ENCODE assay signal across 9 cellular contexts in the genomic region with DNA sequence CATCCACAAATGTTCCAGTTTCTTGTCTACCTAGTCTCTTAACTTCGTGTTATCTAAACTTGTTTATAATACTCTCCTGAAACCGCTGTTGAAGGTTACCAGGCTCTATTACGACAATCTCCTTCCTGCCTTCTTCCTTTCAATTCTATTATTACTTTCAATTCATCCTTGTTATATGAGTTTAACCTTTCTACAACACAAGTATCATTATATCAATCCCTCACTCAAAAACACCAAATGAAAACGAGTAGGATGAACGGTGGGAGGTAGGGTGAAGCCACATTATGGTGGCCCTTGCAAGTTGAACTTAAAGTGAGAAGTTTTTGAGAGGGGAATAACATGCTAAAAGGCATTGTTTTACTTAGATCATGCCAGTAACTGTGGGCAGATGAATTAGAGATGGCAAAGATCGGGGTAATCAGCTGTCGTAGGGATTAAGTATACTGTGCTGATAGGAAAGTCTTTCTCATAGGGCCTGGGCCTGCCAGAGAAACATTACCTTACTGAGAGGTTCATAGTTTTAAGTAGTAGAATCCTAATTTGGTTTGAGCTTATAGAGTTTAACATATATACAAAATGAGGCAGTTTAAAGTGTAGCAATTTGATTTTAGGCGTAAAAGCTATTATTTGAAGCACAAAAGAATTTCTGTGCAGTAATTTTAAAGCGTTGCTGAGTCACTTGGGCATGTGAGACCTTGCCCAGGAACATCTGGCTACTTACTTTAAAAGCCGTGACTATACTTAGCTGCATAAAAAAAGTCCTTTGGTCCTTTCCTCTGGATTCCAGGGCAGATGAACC. TPM values are rescaled to one million over a fixed set of nuclear protein-coding genes. Genes with fewer than 3 reads are reported as not detected.
DNase-seq lines count a peak whose midpoint lies in the region; ATAC-seq lines count a peak whose summit lies in the region.
"Had no signal": no experiment of that assay in that cellular context is flagged by ENCODE, and none has a peak within 500 bp of the region (broad histone marks: within the 10 kb centered on the region; RNA-seq: fewer than 3 reads in every experiment).

No MANE protein-coding gene starts in this region.

- H3K9me3 ChIP-seq in naive thymus-derived CD4-positive, alpha-beta T cell (ENCODE audit: control insufficient read depth in 2 of 3, low read length in 3 of 3), result no peaks in the 10 kb centered on the region
- H3K9me3 ChIP-seq: thoracic aorta had no signal

- H3K36me3 Mint-ChIP-seq in activated T-helper 1 cell treated with anti-CD3 and anti-CD28 coated beads, Interleukin-12 subunit alpha, Interleukin-12 subunit beta, Interleukin-2, Interleukin-4 antibody, amounts not matched to agents 30 ng/mL and 10 ng/mL and 1 ng/mL, durations not matched to agents 14 hours and 24 hours and 36 hours (ENCODE audit: low read depth), result peaks cover 2% of the 10 kb centered on the region
- H3K36me3 Mint-ChIP-seq in naive thymus-derived CD4-positive, alpha-beta T cell, result peaks cover 0 to 3% (median 0%) of the 10 kb centered on the region in 5 donors

- no peaks in the 10 kb centered on the region for H3K27me3 ChIP-seq in naive thymus-derived CD4-positive, alpha-beta T cell (ENCODE audit: control insufficient read depth in 2 of 2, insufficient read depth in 2 of 2, low read length in 2 of 2)

- in situ Hi-C loops in KBM-7 (cut with MboI; ENCODE audit: low pct_unique_long_range_greater_than_20kb, low sequenced_read_pairs), result no loop called here

- no peaks in the 10 kb centered on the region for H3K9me3 Mint-ChIP-seq in activated T-helper 1 cell treated with anti-CD3 and anti-CD28 coated beads, Interleukin-12 subunit alpha, Interleukin-12 subunit beta, Interleukin-2, Interleukin-4 antibody, amounts not matched to agents 30 ng/mL and 10 ng/mL and 1 ng/mL, durations not matched to agents 14 hours and 24 hours and 36 hours
- H3K9me3 Mint-ChIP-seq in naive thymus-derived CD4-positive, alpha-beta T cell, result no peaks in the 10 kb centered on the region

- H3K4me3 Mint-ChIP-seq in activated T-helper 1 cell treated with anti-CD3 and anti-CD28 coated beads, Interleukin-12 subunit alpha, Interleukin-12 subunit beta, Interleukin-2, Interleukin-4 antibody, amounts not matched to agents 30 ng/mL and 10 ng/mL and 1 ng/mL, durations not matched to agents 14 hours and 24 hours and 36 hours, result peak overlapping the region; percentile 5
- H3K4me3 Mint-ChIP-seq in naive thymus-derived CD4-positive, alpha-beta T cell, result peak overlapping the region; percentile 0 to 85 (median 52)

- ATAC-seq in naive thymus-derived CD4-positive, alpha-beta T cell, result no peak
- ATAC-seq in HG02840 (IDR thresholded peaks at IDR 0.05; ENCODE audit: low FRiP score, unreplicated experiment) (no peak), GM19035 (IDR thresholded peaks at IDR 0.05; ENCODE audit: unreplicated experiment) (no peak)

- H3K4me1 ChIP-seq in naive thymus-derived CD4-positive, alpha-beta T cell (ENCODE audit: control insufficient read depth in 2 of 2, insufficient read depth in 2 of 2, low read length in 2 of 2), result peaks cover 25 to 27% of the 10 kb centered on the region in 2 donors

- peak; percentile 87 for DNase-seq in DMS 273 treated with DMSO at 0.1 percent for 48 hours (lab: John Stamatoyannopoulos, UW)
- DNase-seq in KBM-7, result peak; percentile 40
- no peak for DNase-seq in activated T-helper 1 cell treated with anti-CD3 and anti-CD28 coated beads, Interleukin-12 subunit alpha, Interleukin-12 subunit beta, Interleukin-2, Interleukin-4 antibody, amounts not matched to agents 30 ng/mL and 10 ng/mL and 1 ng/mL, durations not matched to agents 14 hours and 24 hours and 36 hours (ENCODE audit: low spot score)
- DNase-seq in naive thymus-derived CD4-positive, alpha-beta T cell, result peak in 5 of 9 donors; percentile 10 to 30 (median 15)
- DNase-seq in germinal center (ENCODE audit: low spot score), result no peak
- DNase-seq in COLO668 (lab: John Stamatoyannopoulos, UW; ENCODE audit: unreplicated experiment), result no peak

- H3K4me3 ChIP-seq in naive thymus-derived CD4-positive, alpha-beta T cell (ENCODE audit: low read length), result peak overlapping the region; percentile 3
- H3K4me3 ChIP-seq: thoracic aorta had no signal

- CTCF ChIA-PET in naive thymus-derived CD4-positive, alpha-beta T cell (lab: Charles Lee), result interaction anchor here (0.6 to 1.3 kb wide), 4 partner anchors 24 to 65 kb away, joined by 3 to 4 read pairs (median 3); no protein-coding TSS in a partner anchor

- no peaks in the 10 kb centered on the region for H3K27me3 Mint-ChIP-seq in activated T-helper 1 cell treated with anti-CD3 and anti-CD28 coated beads, Interleukin-12 subunit alpha, Interleukin-12 subunit beta, Interleukin-2, Interleukin-4 antibody, amounts not matched to agents 30 ng/mL and 10 ng/mL and 1 ng/mL, durations not matched to agents 14 hours and 24 hours and 36 hours (ENCODE audit: insufficient read depth)
- no peaks in the 10 kb centered on the region for H3K27me3 Mint-ChIP-seq in naive thymus-derived CD4-positive, alpha-beta T cell

- H3K36me3 ChIP-seq in naive thymus-derived CD4-positive, alpha-beta T cell (ENCODE audit: control insufficient read depth in 2 of 3, insufficient read depth in 3 of 3, low read length in 3 of 3), result peaks cover 0 to 5% (median 0%) of the 10 kb centered on the region in 3 experiments
- H3K36me3 ChIP-seq: thoracic aorta had no signal

- intact Hi-C loops in activated T-helper 1 cell treated with anti-CD3 and anti-CD28 coated beads, Interleukin-12 subunit alpha, Interleukin-12 subunit beta, Interleukin-2, Interleukin-4 antibody, amounts not matched to agents 30 ng/mL and 10 ng/mL and 1 ng/mL, durations not matched to agents 14 hours and 24 hours and 36 hours (cut with micrococcal nuclease), result loop anchor here (5.0 kb wide), 1 partner anchor 1904 kb away; a partner anchor contains a TSS
- intact Hi-C loops in naive thymus-derived CD4-positive, alpha-beta T cell (cut with micrococcal nuclease), result loop anchor here in 1 of 2 donors (2.0 to 5.0 kb wide), 2 partner anchors 14 to 216 kb away; no protein-coding TSS in a partner anchor

- peak overlapping the region; percentile 85 for H3K27ac Mint-ChIP-seq in activated T-helper 1 cell treated with anti-CD3 and anti-CD28 coated beads, Interleukin-12 subunit alpha, Interleukin-12 subunit beta, Interleukin-2, Interleukin-4 antibody, amounts not matched to agents 30 ng/mL and 10 ng/mL and 1 ng/mL, durations not matched to agents 14 hours and 24 hours and 36 hours
- H3K27ac Mint-ChIP-seq in naive thymus-derived CD4-positive, alpha-beta T cell, result peak overlapping the region; percentile 60 to 94 (median 88)

- POLR2A ChIA-PET in naive thymus-derived CD4-positive, alpha-beta T cell (lab: Charles Lee), result interaction anchor here (0.9 to 2.5 kb wide), 9 partner anchors 9 to 128 kb away, joined by 3 to 17 read pairs (median 5); a partner anchor contains a TSS

- peak overlapping the region; percentile 67 for H3K27ac ChIP-seq in naive thymus-derived CD4-positive, alpha-beta T cell (ENCODE audit: low read depth, low read length)

- peaks cover 40% of the 10 kb centered on the region for H3K4me1 Mint-ChIP-seq in activated T-helper 1 cell treated with anti-CD3 and anti-CD28 coated beads, Interleukin-12 subunit alpha, Interleukin-12 subunit beta, Interleukin-2, Interleukin-4 antibody, amounts not matched to agents 30 ng/mL and 10 ng/mL and 1 ng/mL, durations not matched to agents 14 hours and 24 hours and 36 hours (ENCODE audit: low read depth)
- H3K4me1 Mint-ChIP-seq in naive thymus-derived CD4-positive, alpha-beta T cell, result peaks cover 26 to 46% (median 38%) of the 10 kb centered on the region in 7 donors

RNA-seq across cellular contexts. Expression of a gene that starts 3.4 kb away (rescaled TPM):
- 20.2 and 20.6 TPM in 2 replicates for total RNA-seq in activated T-helper 1 cell treated with anti-CD3 and anti-CD28 coated beads, Interleukin-12 subunit alpha, Interleukin-12 subunit beta, Interleukin-2, Interleukin-4 antibody, amounts not matched to agents 30 ng/mL and 10 ng/mL and 1 ng/mL, durations not matched to agents 14 hours and 24 hours and 36 hours
- total RNA-seq in naive thymus-derived CD4-positive, alpha-beta T cell, result 10 to 100 TPM in 3 of 5 experiments, 1 to 10 TPM in 2; 5.5 to 21.7 (median 10.9) TPM
- 1 to 10 TPM; 3.4 to 3.8 TPM for polyA plus RNA-seq in naive thymus-derived CD4-positive, alpha-beta T cell

RNA-seq across cellular contexts. Expression of a gene that starts 34.5 kb away (rescaled TPM):
- 1,454 and 1,462 TPM in 2 replicates for total RNA-seq in activated T-helper 1 cell treated with anti-CD3 and anti-CD28 coated beads, Interleukin-12 subunit alpha, Interleukin-12 subunit beta, Interleukin-2, Interleukin-4 antibody, amounts not matched to agents 30 ng/mL and 10 ng/mL and 1 ng/mL, durations not matched to agents 14 hours and 24 hours and 36 hours
- total RNA-seq in naive thymus-derived CD4-positive, alpha-beta T cell, result 1,000 to 10,000 TPM; 1,072 to 1,652 (median 1,599) TPM
- polyA plus RNA-seq in naive thymus-derived CD4-positive, alpha-beta T cell, result 1,000 to 10,000 TPM; 1,238 to 1,434 TPM

RNA-seq across cellular contexts. Expression of a gene that starts 44.1 kb away (rescaled TPM):
- total RNA-seq in activated T-helper 1 cell treated with anti-CD3 and anti-CD28 coated beads, Interleukin-12 subunit alpha, Interleukin-12 subunit beta, Interleukin-2, Interleukin-4 antibody, amounts not matched to agents 30 ng/mL and 10 ng/mL and 1 ng/mL, durations not matched to agents 14 hours and 24 hours and 36 hours, result 29.0 and 31.9 TPM in 2 replicates
- 10 to 100 TPM; 31.9 to 68.2 (median 54.2) TPM for total RNA-seq in naive thymus-derived CD4-positive, alpha-beta T cell
- polyA plus RNA-seq in naive thymus-derived CD4-positive, alpha-beta T cell, result 10 to 100 TPM; 10.5 to 16.3 TPM

RNA-seq across cellular contexts. Expression of a gene that starts 58.0 kb away (rescaled TPM):
- 17.6 and 17.8 TPM in 2 replicates for total RNA-seq in activated T-helper 1 cell treated with anti-CD3 and anti-CD28 coated beads, Interleukin-12 subunit alpha, Interleukin-12 subunit beta, Interleukin-2, Interleukin-4 antibody, amounts not matched to agents 30 ng/mL and 10 ng/mL and 1 ng/mL, durations not matched to agents 14 hours and 24 hours and 36 hours
- total RNA-seq in naive thymus-derived CD4-positive, alpha-beta T cell, result 10 to 100 TPM; 25.9 to 48.7 (median 35.5) TPM
- 10 to 100 TPM; 55.7 to 71.0 TPM for polyA plus RNA-seq in naive thymus-derived CD4-positive, alpha-beta T cell

Comparison
In these comparisons a context has a peak if more than half of its experiments do, and no peak if none do; other contexts are left out.
1. DNase-seq: peak in DMS 273 treated with DMSO at 0.1 percent for 48 hours (single experiment), KBM-7 (single experiment) and naive thymus-derived CD4-positive, alpha-beta T cell (5 of 9); none in activated T-helper 1 cell treated with anti-CD3 and anti-CD28 coated beads, Interleukin-12 subunit alpha, Interleukin-12 subunit beta, Interleukin-2, Interleukin-4 antibody, amounts not matched to agents 30 ng/mL and 10 ng/mL and 1 ng/mL, durations not matched to agents 14 hours and 24 hours and 36 hours (single experiment), germinal center (single experiment) and COLO668 (single experiment).